ENCODE assay signal across 8 cellular contexts in the genomic region with DNA sequence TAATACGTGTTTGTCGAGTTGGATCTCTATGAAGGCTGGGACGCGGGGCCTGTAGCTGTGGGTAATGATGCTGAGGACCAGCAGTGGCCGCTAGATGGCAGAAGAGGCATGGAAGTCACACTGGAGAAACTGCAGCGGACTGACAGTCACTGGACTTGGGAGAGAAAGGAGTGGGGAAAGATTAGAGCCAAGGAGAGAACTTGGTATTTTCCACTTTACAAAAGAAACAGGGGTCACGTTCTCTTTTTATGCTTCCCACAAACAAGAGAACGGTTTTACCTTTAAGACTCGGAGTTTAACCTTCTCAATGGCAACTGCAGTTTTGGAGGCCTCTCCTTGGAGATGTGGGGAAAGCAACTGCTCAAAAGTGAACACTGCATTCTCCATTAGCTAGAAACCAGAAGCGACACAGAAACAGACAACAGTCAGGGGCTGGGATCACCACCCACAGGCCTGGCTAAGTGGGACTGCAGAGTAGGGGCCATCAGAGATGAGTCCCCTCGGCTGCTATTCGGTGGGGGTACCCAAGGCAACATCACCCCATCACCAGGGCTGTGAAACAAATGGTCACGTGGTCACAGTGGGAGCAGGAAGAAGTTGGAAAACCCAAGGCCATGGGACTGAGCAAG. TPM values are rescaled to one million over a fixed set of nuclear protein-coding genes. Genes with fewer than 3 reads are reported as not detected.
DNase-seq lines count a peak whose midpoint lies in the region; TF ChIP-seq lines count a peak whose summit lies in the region.

No MANE protein-coding gene starts in this region.

- POLR2A ChIA-PET in HEK293 (lab: Yijun Ruan, JAX): interaction anchor here (1.2 kb wide), 1 partner anchor 365 kb away, joined by 4 read pairs; no protein-coding TSS in a partner anchor

- no peaks in the 10 kb centered on the region for H3K27me3 ChIP-seq in ovary
- H3K27me3 ChIP-seq in tibial artery: no peaks in the 10 kb centered on the region

- H3K4me3 ChIP-seq in HEK293 (ENCODE audit: low read depth, low read length): no peak overlapping the region
- no peak overlapping the region for H3K4me3 ChIP-seq in ovary
- no peak overlapping the region for H3K4me3 ChIP-seq in tibial artery

- H3K27ac ChIP-seq in HEK293 (ENCODE audit: extremely low read depth, low read depth, low read length) (no peak overlapping the region), ovary (no peak overlapping the region), tibial artery (peak overlapping the region; percentile 9 to 55)

- in situ Hi-C loops in SK-MEL-5 (cut with HindIII; ENCODE audit: low pct_unique_long_range_greater_than_20kb, low sequenced_read_pairs): no loop called here

- H3K4me3 Mint-ChIP-seq in activated naive CD4-positive, alpha-beta T cell treated with anti-CD3 and anti-CD28 coated beads for 36 hours: no peak overlapping the region

- DNase-seq in GF-D8 (lab: John Stamatoyannopoulos, UW): peak; percentile 53
- peak; percentile 79 for DNase-seq in MV-4-11 (lab: John Stamatoyannopoulos, UW)
- DNase-seq in SK-MEL-5 (ENCODE audit: low read depth, low spot score): peak; percentile 86
- peak; percentile 90 for DNase-seq in activated naive CD4-positive, alpha-beta T cell treated with anti-CD3 and anti-CD28 coated beads for 36 hours
- DNase-seq in glomerular endothelial cell (ENCODE audit: extremely low read depth, low read depth, low spot score): peak; percentile 68
- DNase-seq in ovary: peak; percentile 75 to 90 (median 87)
- peak; percentile 93 to 95 for DNase-seq in tibial artery

- H3K4me1 ChIP-seq in HEK293 (ENCODE audit: control insufficient read depth, insufficient read depth, low read length) (no peaks in the 10 kb centered on the region), ovary (ENCODE audit: insufficient read depth) (no peaks in the 10 kb centered on the region), tibial artery (peaks cover 0 to 22% (median 15%) of the 10 kb centered on the region in 4 donors)

- H3K36me3 Mint-ChIP-seq in activated naive CD4-positive, alpha-beta T cell treated with anti-CD3 and anti-CD28 coated beads for 36 hours (ENCODE audit: low read depth): no peaks in the 10 kb centered on the region

- H3K27ac Mint-ChIP-seq in activated naive CD4-positive, alpha-beta T cell treated with anti-CD3 and anti-CD28 coated beads for 36 hours: peak overlapping the region; percentile 6

- no peaks in the 10 kb centered on the region for H3K36me3 ChIP-seq in HEK293 (ENCODE audit: control insufficient read depth in 2 of 2, insufficient read depth in 1 of 2, low read length in 2 of 2)
- H3K36me3 ChIP-seq in ovary: no peaks in the 10 kb centered on the region
- peaks cover 17 to 53% (median 36%) of the 10 kb centered on the region in 3 donors for H3K36me3 ChIP-seq in tibial artery

- H3K9me3 ChIP-seq in HEK293 (ENCODE audit: control insufficient read depth, insufficient read depth, low read depth, low read length) (no peaks in the 10 kb centered on the region), ovary (no peaks in the 10 kb centered on the region), tibial artery (no peaks in the 10 kb centered on the region)

- peaks cover 2% of the 10 kb centered on the region for H3K4me1 Mint-ChIP-seq in activated naive CD4-positive, alpha-beta T cell treated with anti-CD3 and anti-CD28 coated beads for 36 hours (ENCODE audit: low read depth)

- no peaks in the 10 kb centered on the region for H3K27me3 Mint-ChIP-seq in activated naive CD4-positive, alpha-beta T cell treated with anti-CD3 and anti-CD28 coated beads for 36 hours (ENCODE audit: low read depth)

- TF ChIP-seq CTCF in HEK293 (tag by site-specific recombination; IDR thresholded peaks at IDR 0.05) (peak; percentile 91), ovary (IDR thresholded peaks at IDR 0.05) (peak; percentile 70 to 85 (median 81)), tibial artery (IDR thresholded peaks at IDR 0.05) (peak; percentile 89 to 96)

- CTCF ChIA-PET in HEK293 (lab: Yijun Ruan, JAX): interaction anchor here (0.6 to 6.1 kb wide), 44 partner anchors 8 to 1518 kb away, joined by 3 to 123 read pairs (median 4); partner anchors contain the start of gene NIBAN1
- CTCF ChIA-PET in activated naive CD4-positive, alpha-beta T cell treated with anti-CD3 and anti-CD28 coated beads for 36 hours (lab: Charles Lee): interaction anchor here (0.6 to 5.6 kb wide), 48 partner anchors 8 to 875 kb away, joined by 3 to 147 read pairs (median 4); partner anchors contain the start of gene NIBAN1

- TF ChIP-seq POLR2A in ovary (IDR thresholded peaks at IDR 0.05): no peak

- 22 to 24% (median 23%) methylated on average over 13 of the region's 13 CpGs for WGBS in ovary, 3 donors

- intact Hi-C loops in activated naive CD4-positive, alpha-beta T cell treated with anti-CD3 and anti-CD28 coated beads for 36 hours (cut with micrococcal nuclease): loop anchor here (1.0 to 5.0 kb wide), 5 partner anchors 177 to 875 kb away; partner anchors contain the start of genes SWT1 and TRMT1L
- intact Hi-C loops in ovary (cut with DNase I): loop anchor here in 3 of 4 donors (5.0 to 10.0 kb wide), 4 partner anchors 177 to 369 kb away; no protein-coding TSS in a partner anchor
- intact Hi-C loops in tibial artery (cut with DNase I; ENCODE audit: low total_unique reads): loop anchor here (2.0 kb wide), 1 partner anchor 177 kb away; no protein-coding TSS in a partner anchor

- no peak for TF ChIP-seq EP300 in ovary (IDR thresholded peaks at IDR 0.05)

- H3K9me3 Mint-ChIP-seq in activated naive CD4-positive, alpha-beta T cell treated with anti-CD3 and anti-CD28 coated beads for 36 hours: no peaks in the 10 kb centered on the region

TF ChIP-seq in HEK293, 187 proteins besides CTCF, POLR2A, EP300 and RAD21 (continues in another document):
- TF ChIP-seq ZNF626 (tag by site-specific recombination; IDR thresholded peaks at IDR 0.05): no peak
- TF ChIP-seq ZNF677 (tag by site-specific recombination; IDR thresholded peaks at IDR 0.05): no peak
- TF ChIP-seq ZSCAN4 (tag by site-specific recombination; IDR thresholded peaks at IDR 0.05): 0 out of 2 replicates have a peak, but pooled peaks have one; percentile 12
- TF ChIP-seq, protein P1, sequence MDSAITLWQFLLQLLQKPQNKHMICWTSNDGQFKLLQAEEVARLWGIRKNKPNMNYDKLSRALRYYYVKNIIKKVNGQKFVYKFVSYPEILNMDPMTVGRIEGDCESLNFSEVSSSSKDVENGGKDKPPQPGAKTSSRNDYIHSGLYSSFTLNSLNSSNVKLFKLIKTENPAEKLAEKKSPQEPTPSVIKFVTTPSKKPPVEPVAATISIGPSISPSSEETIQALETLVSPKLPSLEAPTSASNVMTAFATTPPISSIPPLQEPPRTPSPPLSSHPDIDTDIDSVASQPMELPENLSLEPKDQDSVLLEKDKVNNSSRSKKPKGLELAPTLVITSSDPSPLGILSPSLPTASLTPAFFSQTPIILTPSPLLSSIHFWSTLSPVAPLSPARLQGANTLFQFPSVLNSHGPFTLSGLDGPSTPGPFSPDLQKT (IDR thresholded peaks at IDR 0.05; ENCODE audit: borderline replicate concordance, low read depth, low read length): no peak
- no peak for TF ChIP-seq ZNF571 (tag by site-specific recombination; IDR thresholded peaks at IDR 0.05)
- TF ChIP-seq PRDM6 (tag by site-specific recombination; IDR thresholded peaks at IDR 0.05): no peak
- TF ChIP-seq KLF16 (tag by site-specific recombination; IDR thresholded peaks at IDR 0.05): no peak
- TF ChIP-seq ZNF776 (tag by site-specific recombination; IDR thresholded peaks at IDR 0.05; ENCODE audit: borderline replicate concordance): no peak
- no peak for TF ChIP-seq SETDB1 (IDR thresholded peaks at IDR 0.05; ENCODE audit: insufficient read length, low read length)
- TF ChIP-seq OSR2 (tag by site-specific recombination; IDR thresholded peaks at IDR 0.05): no peak
- no peak for TF ChIP-seq ZXDB (tag by site-specific recombination; IDR thresholded peaks at IDR 0.05)
- TF ChIP-seq ZNF596 (tag by site-specific recombination; IDR thresholded peaks at IDR 0.05): no peak
- TF ChIP-seq ZNF768 (tag by site-specific recombination; IDR thresholded peaks at IDR 0.05): no peak
- no peak for TF ChIP-seq ZFP37 (tag by site-specific recombination; IDR thresholded peaks at IDR 0.05)
- TF ChIP-seq ZNF302 (tag by site-specific recombination; IDR thresholded peaks at IDR 0.05; ENCODE audit: low read depth): no peak
- TF ChIP-seq ZFP69B (tag by site-specific recombination; IDR thresholded peaks at IDR 0.05): no peak
- 0 out of 2 replicates have a peak, but pooled peaks have one; percentile 48 for TF ChIP-seq ZNF561 (tag by site-specific recombination; IDR thresholded peaks at IDR 0.05; ENCODE audit: borderline replicate concordance)

RNA-seq across cellular contexts. Expression of gene EDEM3, which starts 51.1 kb away (rescaled TPM):
- 23.7 and 25.8 TPM in 2 replicates for total RNA-seq in SK-MEL-5 (2014; rRNA removed; shearing (Covaris generic))
- polyA plus RNA-seq in SK-MEL-5 (2015; cell fraction: cytosol; rRNA removed): 18.3 TPM in 2 replicates
- polyA plus RNA-seq in SK-MEL-5 (2015; cell fraction: nucleus; rRNA removed): 36.3 and 40.8 TPM in 2 replicates
- total RNA-seq in activated naive CD4-positive, alpha-beta T cell treated with anti-CD3 and anti-CD28 coated beads for 36 hours: 10 to 100 TPM in 1 of 2 experiments, 1 to 10 TPM in 1; 9.9 to 10.5 TPM
- 34.5 and 39.4 TPM in 2 replicates for total RNA-seq in glomerular endothelial cell
- 10 to 100 TPM; 15.5 to 22.7 (median 20.9) TPM for total RNA-seq in ovary
- polyA plus RNA-seq in ovary: 10 to 100 TPM in 1 of 2 donors, 1 to 10 TPM in 1; 7.1 to 12.0 TPM

Comparison
In these comparisons a context has a peak if more than half of its experiments do, and no peak if none do; other contexts are left out.
1. H3K27ac ChIP-seq: peak in tibial artery (2 of 2); none in HEK293 (single experiment) and ovary (0 of 2).
2. Peak in every context shown above with its lines, with median percentiles within 50 percentile points of each other: DNase-seq and CTCF ChIP-seq.